13 cellular contexts compared by ENCODE assay signal in the genomic region with DNA sequence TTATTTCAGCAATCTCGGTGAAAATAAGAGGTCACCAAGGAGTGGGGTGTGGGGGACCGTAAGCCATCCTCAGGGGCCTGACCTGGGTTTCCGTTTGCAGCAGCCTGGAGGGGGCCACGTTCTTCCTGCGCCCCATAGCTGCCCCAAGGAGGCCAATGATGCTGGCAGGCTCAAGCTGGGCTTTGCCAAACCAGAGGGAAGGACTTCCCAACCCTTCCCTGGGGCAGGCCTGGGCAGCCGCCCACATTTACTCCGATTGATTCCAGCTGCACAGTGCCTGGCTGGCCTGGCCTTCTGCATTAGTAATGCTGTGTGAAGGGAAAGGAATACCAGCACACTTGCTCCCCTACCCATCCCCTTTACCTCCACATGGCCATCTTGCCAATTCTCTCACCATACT.
DNase-seq lines count a peak whose midpoint lies in the region; ATAC-seq, FAIRE-seq and TF ChIP-seq lines count a peak whose summit lies in the region.
"Had no signal": no experiment of that assay in that cellular context is flagged by ENCODE, and none has a peak within 500 bp of the region (broad histone marks: within the 10 kb centered on the region; RNA-seq: fewer than 3 reads in every experiment).

No MANE protein-coding gene starts in this region.

- TF ChIP-seq RAD21 in HepG2 (CRISPR knock-in tag; IDR thresholded peaks at IDR 0.05), result no peak

- peak overlapping the region; percentile 14 for H3K27ac ChIP-seq in colonic mucosa
- peak overlapping the region; percentile 36 to 65 (median 48) for H3K27ac ChIP-seq in gastrocnemius medialis
- H3K27ac ChIP-seq in HepG2 (ENCODE audit: extremely low read length, insufficient read depth, low read length), result no peak overlapping the region

- 7% methylated on average over 3 of the region's 7 CpGs for WGBS in HepG2 (ENCODE audit: low lambda C conversion rate)

- ATAC-seq in left lobe of liver (peak; percentile 27), gastrocnemius medialis (no peak), HepG2 (no peak), GM18505 (IDR thresholded peaks at IDR 0.05; ENCODE audit: unreplicated experiment) (no peak), HG03457 (IDR thresholded peaks at IDR 0.05; ENCODE audit: unreplicated experiment) (no peak)

- no peaks in the 10 kb centered on the region for H3K4me1 ChIP-seq in colonic mucosa
- peaks cover 4 to 5% of the 10 kb centered on the region in 2 donors for H3K4me1 ChIP-seq in gastrocnemius medialis
- no peaks in the 10 kb centered on the region for H3K4me1 ChIP-seq in HepG2 (ENCODE audit: insufficient read depth, low read length)

- H3K36me3 ChIP-seq in colonic mucosa (no peaks in the 10 kb centered on the region), gastrocnemius medialis (no peaks in the 10 kb centered on the region), HepG2 (replicated peaks in 1 of 2; ENCODE audit: control insufficient read depth in 1 of 2, insufficient read depth in 2 of 2, low read length in 2 of 2) (no peaks in the 10 kb centered on the region)

- no peak overlapping the region for H3K9ac ChIP-seq in colonic mucosa (ENCODE audit: low read depth in 2 of 2, low read length in 2 of 2)
- H3K9ac ChIP-seq in HepG2 (ENCODE audit: insufficient read depth, low read depth, low read length), result no peak overlapping the region

- DNase-seq in GM04503 (ENCODE audit: low read depth) (peak; percentile 39), colonic mucosa (no peak), left lobe of liver (ENCODE audit: low spot score) (no peak), gastrocnemius medialis (peak in 1 of 2 donors; percentile 47), HepG2 (ENCODE audit: low spot score) (no peak), NCI-H146 treated with DMSO at 0.1 percent for 48 hours (lab: John Stamatoyannopoulos, UW; ENCODE audit: unreplicated experiment) (no peak)
- DNase-seq: activated CD4-positive, alpha-beta memory T cell treated with anti-CD3 and anti-CD28 coated beads, Interleukin-2, amount 10 ng/mL, durations not matched to agents 7 days and 5 days; activated gamma-delta T cell treated with Interleukin-2 at 50 U/mL for 16 hours; stimulated activated CD8-positive, alpha-beta memory T cell treated with anti-CD3 and anti-CD28 coated beads, Interleukin-4, amount 100 ng/mL, for 48 hours had no signal

- H3K9me3 ChIP-seq in colonic mucosa (no peaks in the 10 kb centered on the region), gastrocnemius medialis (no peaks in the 10 kb centered on the region), HepG2 (ENCODE audit: low read length) (no peaks in the 10 kb centered on the region)

- H3K79me2 ChIP-seq in HepG2 (ENCODE audit: insufficient read depth, low read length), result no peaks in the 10 kb centered on the region

- no peak overlapping the region for H2AFZ ChIP-seq in HepG2 (ENCODE audit: low read length)

- H3K27me3 ChIP-seq in colonic mucosa (no peaks in the 10 kb centered on the region), gastrocnemius medialis (no peaks in the 10 kb centered on the region), HepG2 (ENCODE audit: control insufficient read depth in 1 of 2, insufficient read depth in 2 of 2, low read length in 2 of 2) (no peaks in the 10 kb centered on the region)

- H3K4me2 ChIP-seq in HepG2 (ENCODE audit: low read depth, low read length), result no peak overlapping the region

- no peak for TF ChIP-seq EP300 in HepG2 (IDR thresholded peaks at IDR 0.05; ENCODE audit: low read depth in 2 of 2, low read length in 2 of 2)
- TF ChIP-seq EP300 in HepG2 (CRISPR knock-in tag; IDR thresholded peaks at IDR 0.05; ENCODE audit: borderline replicate concordance), result no peak

- CTCF ChIA-PET in HepG2 (lab: Yijun Ruan, JAX; ENCODE audit: low intra/inter-chr PET ratio, low total read pairs), result no interaction called here

- H3K4me3 ChIP-seq in colonic mucosa (no peak overlapping the region), gastrocnemius medialis (no peak overlapping the region), HepG2 (replicated peaks in 1 of 3; ENCODE audit: insufficient read depth in 1 of 3, low read depth in 2 of 3, low read length in 3 of 3) (no peak overlapping the region)

- no peak for FAIRE-seq in HepG2 (lab: Jason Lieb, UNC)
- FAIRE-seq: H54, islet of Langerhans had no signal

- BruUV-seq in HepG2 (replicated peaks; lab: Mats Ljungman, UMichigan), result no TSS peak

- intact Hi-C loops in colonic mucosa (cut with DNase I) (no loop called here), gastrocnemius medialis (cut with DNase I; ENCODE audit: low total_unique reads) (no loop called here), HepG2 (cut with micrococcal nuclease; ENCODE audit: unreplicated experiment) (no loop called here)

- no peaks in the 10 kb centered on the region for H4K20me1 ChIP-seq in HepG2 (ENCODE audit: insufficient read depth, low read length)

- TF ChIP-seq POLR2A in gastrocnemius medialis (IDR thresholded peaks at IDR 0.05), result no peak
- no peak for TF ChIP-seq POLR2A in HepG2 (IDR thresholded peaks at IDR 0.05; ENCODE audit: insufficient read depth in 1 of 2, low read depth in 2 of 2, low read length in 2 of 2)
- TF ChIP-seq POLR2A in GM18505 (IDR thresholded peaks at IDR 0.05; ENCODE audit: borderline replicate concordance, extremely low read depth, insufficient read depth, insufficient read length), result no peak

- in situ Hi-C loops in gastrocnemius medialis (cut with MboI; ENCODE audit: low sequenced_read_pairs in 4 of 4) (no loop called here), HepG2 (cut with HindIII; ENCODE audit: extremely low pct_ligation_motif_present, low pct_unique_long_range_greater_than_20kb) (no loop called here)

- TF ChIP-seq CTCF in colonic mucosa (IDR thresholded peaks at IDR 0.05) (no peak), gastrocnemius medialis (IDR thresholded peaks at IDR 0.05 in 4 of 5, conservative IDR thresholded peaks at IDR 0.05 in 1 of 5) (no peak), HepG2 (CRISPR knock-in tag; IDR thresholded peaks at IDR 0.05) (no peak)

- POLR2A ChIA-PET in HepG2 (lab: Yijun Ruan, JAX), result no interaction called here

TF ChIP-seq in HepG2, 621 proteins besides CTCF, POLR2A, EP300 and RAD21:
- no peak for TF ChIP-seq NR3C1 (CRISPR knock-in tag; IDR thresholded peaks at IDR 0.05)
- no peak for TF ChIP-seq ZNF570 (CRISPR knock-in tag; IDR thresholded peaks at IDR 0.05; ENCODE audit: borderline replicate concordance)
- no peak for TF ChIP-seq ATRX (CRISPR knock-in tag; IDR thresholded peaks at IDR 0.05; ENCODE audit: borderline replicate concordance)
- no peak for TF ChIP-seq RFX5 (IDR thresholded peaks at IDR 0.05; ENCODE audit: low read depth, low read length)
- TF ChIP-seq, protein P1, sequence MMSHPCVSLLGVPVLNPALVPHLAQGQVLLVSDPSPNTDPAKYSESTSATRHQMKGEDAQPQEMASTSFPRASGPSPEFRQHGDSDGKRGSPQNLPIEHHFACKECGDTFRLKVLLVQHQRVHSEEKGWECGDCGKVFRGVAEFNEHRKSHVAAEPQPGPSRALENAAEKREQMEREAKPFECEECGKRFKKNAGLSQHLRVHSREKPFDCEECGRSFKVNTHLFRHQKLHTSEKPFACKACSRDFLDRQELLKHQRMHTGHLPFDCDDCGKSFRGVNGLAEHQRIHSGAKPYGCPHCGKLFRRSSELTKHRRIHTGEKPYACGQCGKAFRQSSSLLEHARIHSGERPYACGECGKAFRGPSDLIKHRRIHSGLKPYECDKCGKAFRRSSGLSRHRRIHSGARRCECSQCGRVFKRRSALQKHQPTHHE (CRISPR knock-in tag; IDR thresholded peaks at IDR 0.05; ENCODE audit: borderline replicate concordance), result no peak
- TF ChIP-seq AGO1 (IDR thresholded peaks at IDR 0.05; ENCODE audit: low read depth, low read length, poor library complexity, severe bottlenecking), result no peak
- TF ChIP-seq ZFP36L1 (CRISPR knock-in tag; IDR thresholded peaks at IDR 0.05), result no peak
- TF ChIP-seq, protein P2, sequence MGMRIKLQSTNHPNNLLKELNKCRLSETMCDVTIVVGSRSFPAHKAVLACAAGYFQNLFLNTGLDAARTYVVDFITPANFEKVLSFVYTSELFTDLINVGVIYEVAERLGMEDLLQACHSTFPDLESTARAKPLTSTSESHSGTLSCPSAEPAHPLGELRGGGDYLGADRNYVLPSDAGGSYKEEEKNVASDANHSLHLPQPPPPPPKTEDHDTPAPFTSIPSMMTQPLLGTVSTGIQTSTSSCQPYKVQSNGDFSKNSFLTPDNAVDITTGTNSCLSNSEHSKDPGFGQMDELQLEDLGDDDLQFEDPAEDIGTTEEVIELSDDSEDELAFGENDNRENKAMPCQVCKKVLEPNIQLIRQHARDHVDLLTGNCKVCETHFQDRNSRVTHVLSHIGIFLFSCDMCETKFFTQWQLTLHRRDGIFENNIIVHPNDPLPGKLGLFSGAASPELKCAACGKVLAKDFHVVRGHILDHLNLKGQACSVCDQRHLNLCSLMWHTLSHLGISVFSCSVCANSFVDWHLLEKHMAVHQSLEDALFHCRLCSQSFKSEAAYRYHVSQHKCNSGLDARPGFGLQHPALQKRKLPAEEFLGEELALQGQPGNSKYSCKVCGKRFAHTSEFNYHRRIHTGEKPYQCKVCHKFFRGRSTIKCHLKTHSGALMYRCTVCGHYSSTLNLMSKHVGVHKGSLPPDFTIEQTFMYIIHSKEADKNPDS (CRISPR knock-in tag; IDR thresholded peaks at IDR 0.05), result no peak
- no peak for TF ChIP-seq FOXC1 (CRISPR knock-in tag; IDR thresholded peaks at IDR 0.05; ENCODE audit: borderline replicate concordance)
TF ChIP-seq in HepG2: peak in this region for 0.
